ENCODE assay signal across 24 cellular contexts in the genomic region with DNA sequence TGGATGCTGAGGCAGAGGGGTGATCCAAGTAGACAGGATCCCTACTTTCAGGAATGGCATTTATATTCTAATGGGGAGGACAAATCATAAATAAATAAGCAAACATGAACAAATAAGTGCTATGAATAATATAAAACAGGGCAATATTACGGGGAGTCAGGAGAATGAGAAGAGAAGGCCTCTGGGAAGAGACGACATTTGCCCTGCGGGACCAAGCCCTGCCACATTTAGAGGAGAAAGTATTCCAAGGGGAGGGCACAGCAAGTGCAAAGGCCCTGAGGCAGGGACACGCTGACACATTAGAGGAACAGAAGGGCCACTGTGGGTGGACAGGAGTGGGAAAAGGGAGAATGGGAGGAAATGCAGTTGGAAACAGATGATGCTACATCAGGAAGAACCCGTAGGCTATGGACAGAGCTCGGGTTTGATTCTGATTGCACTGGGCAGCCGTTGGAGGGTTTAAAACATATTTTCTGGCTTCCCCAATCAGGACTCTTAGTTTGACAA. TPM values are rescaled to one million over a fixed set of nuclear protein-coding genes. Genes with fewer than 3 reads are reported as not detected.
DNase-seq lines count a peak whose midpoint lies in the region; FAIRE-seq and TF ChIP-seq lines count a peak whose summit lies in the region.
"Had no signal": no experiment of that assay in that cellular context is flagged by ENCODE, and none has a peak within 500 bp of the region (broad histone marks: within the 10 kb centered on the region; RNA-seq: fewer than 3 reads in every experiment).

No MANE protein-coding gene starts in this region.

- H3K79me1 ChIP-seq in H1 (ENCODE audit: low read depth, low read length), result peaks cover 16% of the 10 kb centered on the region
- peaks cover 5% of the 10 kb centered on the region for H3K79me1 ChIP-seq in trophoblast cell (ENCODE audit: low read length)

- no peak overlapping the region for H4K12ac ChIP-seq in trophoblast cell (ENCODE audit: low read depth, low read length)

- no peaks in the 10 kb centered on the region for H3F3A ChIP-seq in smooth muscle cell (ENCODE audit: low read depth)

- TF ChIP-seq EP300 in H1 (IDR thresholded peaks at IDR 0.05; ENCODE audit: borderline replicate concordance in 1 of 2, low read depth in 2 of 2, low read length in 2 of 2), result no peak

- no peak overlapping the region for H2BK5ac ChIP-seq in H1 (ENCODE audit: low read depth, low read length)
- no peak overlapping the region for H2BK5ac ChIP-seq in trophoblast cell (ENCODE audit: low read depth, low read length, poor library complexity)

- POLR2A ChIA-PET in H1 (lab: Charles Lee; ENCODE audit: partially characterized antibody), result no interaction called here

- H3K23ac ChIP-seq in H1 (ENCODE audit: insufficient read length) (no peak overlapping the region), trophoblast cell (ENCODE audit: low read length) (no peak overlapping the region)

- H3K18ac ChIP-seq in H1 (ENCODE audit: extremely low read depth, low read length) (no peak overlapping the region), trophoblast cell (ENCODE audit: low read length) (no peak overlapping the region)

- peaks cover 7% of the 10 kb centered on the region for H3K36me3 Mint-ChIP-seq in activated naive CD4-positive, alpha-beta T cell treated with anti-CD3 and anti-CD28 coated beads, Interleukin-2, amount 50 U/mL, for 24 hours

- peaks cover 10% of the 10 kb centered on the region; the same call in 1 of the 2 replicates for H3K23me2 ChIP-seq in H1 (ENCODE audit: low read depth, low read length)

- H3K4me1 Mint-ChIP-seq in activated naive CD4-positive, alpha-beta T cell treated with anti-CD3 and anti-CD28 coated beads, Interleukin-2, amount 50 U/mL, for 24 hours, result peaks cover 23% of the 10 kb centered on the region

- H3K9me3 Mint-ChIP-seq in activated naive CD4-positive, alpha-beta T cell treated with anti-CD3 and anti-CD28 coated beads, Interleukin-2, amount 50 U/mL, for 24 hours, result no peaks in the 10 kb centered on the region
- H3K9me3 Mint-ChIP-seq: activated CD4-positive, alpha-beta T cell treated with anti-CD3 and anti-CD28 coated beads, Interleukin-2, amount 10 ng/mL, durations not matched to agents 7 days and 5 days; stimulated activated naive CD8-positive, alpha-beta T cell treated with anti-CD3 and anti-CD28 coated beads, Interleukin-15, amount 100 ng/mL, for 72 hours had no signal

- H3K4me3 ChIP-seq in OCI-LY3 (ENCODE audit: low read length) (no peak overlapping the region), H1 (ENCODE audit: extremely low read depth in 1 of 4, insufficient read depth in 2 of 4, low read depth in 3 of 4, low read length in 4 of 4) (peak overlapping the region in 1 of 4 experiments; percentile 74; a peak in 2 of 8 replicates), smooth muscle cell (no peak overlapping the region), trophoblast cell (ENCODE audit: low read depth, low read length) (no peak overlapping the region)
- H3K4me3 ChIP-seq: pancreas, right atrium auricular region had no signal

- no peak overlapping the region for H3K56ac ChIP-seq in H1 (replicated peaks; ENCODE audit: insufficient read length, low read depth, low read length)

- DNase-seq in activated naive CD4-positive, alpha-beta T cell treated with Interleukin-2 at 50 U/mL for 16 hours, result no peak
- DNase-seq in H1 (ENCODE audit: low read depth in 1 of 2, low spot score in 2 of 2) (no peak), smooth muscle cell (lab: John Stamatoyannopoulos, UW; ENCODE audit: unreplicated experiment) (no peak), dermis blood vessel endothelial cell (no peak), trophoblast cell (no peak), mucosa of gallbladder (ENCODE audit: low spot score) (no peak)
- DNase-seq: activated CD4-positive, alpha-beta T cell treated with anti-CD3 and anti-CD28 coated beads, Interleukin-2, amount 10 ng/mL, durations not matched to agents 7 days and 5 days; activated effector memory CD4-positive, alpha-beta T cell treated with anti-CD3 and anti-CD28 coated beads, Interleukin-2, amount 50 U/mL, for 16 hours; C1 segment of cervical spinal cord; colonic mucosa; NCI-H1694; NCI-H2227 treated with DMSO at 0.1 percent for 48 hours; pancreas; SJCRH30; stimulated activated CD4-positive, alpha-beta T cell treated with anti-CD3 and anti-CD28 coated beads, Interleukin-12 subunit alpha, Interleukin-12 subunit beta, amount 100 ng/mL, for 4 hours; stimulated activated naive CD8-positive, alpha-beta T cell treated with anti-CD3 and anti-CD28 coated beads, Interleukin-15, amount 100 ng/mL, for 72 hours; T-helper 17 cell had no signal

- FAIRE-seq in H1 (lab: Jason Lieb, UNC), result no peak
- FAIRE-seq: endometrium, pancreas, RCC 7860 had no signal

- H2AFZ ChIP-seq in OCI-LY3 (ENCODE audit: low read depth, low read length) (no peak overlapping the region), H1 (ENCODE audit: low read length) (no peak overlapping the region), smooth muscle cell (ENCODE audit: low read depth) (peak overlapping the region; percentile 89), trophoblast cell (ENCODE audit: insufficient read depth, low read length, poor library complexity) (no peak overlapping the region)

- H3K79me2 ChIP-seq in OCI-LY3 (ENCODE audit: low read length), result peaks cover 32% of the 10 kb centered on the region
- peaks cover 3 to 31% of the 10 kb centered on the region in 2 experiments; a peak in 3 of 4 replicates for H3K79me2 ChIP-seq in H1 (ENCODE audit: control insufficient read depth in 1 of 2, insufficient read depth in 2 of 2, low read length in 2 of 2)
- H3K79me2 ChIP-seq in smooth muscle cell (ENCODE audit: low read depth), result peaks cover 14% of the 10 kb centered on the region
- H3K79me2 ChIP-seq in trophoblast cell (ENCODE audit: control insufficient read depth, insufficient read depth, low read length, poor library complexity), result peaks cover 9% of the 10 kb centered on the region

- H3K14ac ChIP-seq in H1 (ENCODE audit: insufficient read length) (no peak overlapping the region), trophoblast cell (ENCODE audit: low read length) (no peak overlapping the region)

- no peak overlapping the region for H3K4me3 Mint-ChIP-seq in activated naive CD4-positive, alpha-beta T cell treated with anti-CD3 and anti-CD28 coated beads, Interleukin-2, amount 50 U/mL, for 24 hours

- no peak overlapping the region for H4K91ac ChIP-seq in H1 (replicated peaks; ENCODE audit: insufficient read length, low read length)
- no peak overlapping the region for H4K91ac ChIP-seq in trophoblast cell (ENCODE audit: low read depth, low read length)

- H3K27ac ChIP-seq in OCI-LY3 (ENCODE audit: low read length) (no peak overlapping the region), H1 (ENCODE audit: low read depth, low read length) (no peak overlapping the region), smooth muscle cell (ENCODE audit: low read depth) (no peak overlapping the region), trophoblast cell (ENCODE audit: low read depth, low read length) (no peak overlapping the region)
- H3K27ac ChIP-seq: adrenal gland, colonic mucosa, pancreas, right atrium auricular region, SJCRH30, tibial nerve had no signal

- H2BK12ac ChIP-seq in H1 (ENCODE audit: low read depth, low read length), result no peak overlapping the region
- H2BK12ac ChIP-seq in trophoblast cell (ENCODE audit: low read length), result no peak overlapping the region

- H3K9me3 ChIP-seq in OCI-LY3 (ENCODE audit: insufficient read depth, low read length), result no peaks in the 10 kb centered on the region
- H3K9me3 ChIP-seq in H1 (ENCODE audit: insufficient read depth in 2 of 2, low read depth in 1 of 2, low read length in 1 of 2), result no peaks in the 10 kb centered on the region
- no peaks in the 10 kb centered on the region for H3K9me3 ChIP-seq in smooth muscle cell (replicated peaks; ENCODE audit: low read depth)
- H3K9me3 ChIP-seq in trophoblast cell (ENCODE audit: insufficient read depth, low read depth, low read length), result no peaks in the 10 kb centered on the region
- H3K9me3 ChIP-seq: adrenal gland, colonic mucosa, pancreas, right atrium auricular region, SJCRH30, tibial nerve had no signal

- H3K27ac Mint-ChIP-seq in activated naive CD4-positive, alpha-beta T cell treated with anti-CD3 and anti-CD28 coated beads, Interleukin-2, amount 50 U/mL, for 24 hours, result peak overlapping the region; percentile 19
- H3K27ac Mint-ChIP-seq: stimulated activated naive CD8-positive, alpha-beta T cell treated with anti-CD3 and anti-CD28 coated beads, Interleukin-15, amount 100 ng/mL, for 72 hours had no signal

- TF ChIP-seq CTCF in OCI-LY3 (IDR thresholded peaks at IDR 0.05; ENCODE audit: low read depth, low read length) (no peak), H1 (IDR thresholded peaks at IDR 0.05; ENCODE audit: control extremely low read depth in 1 of 3, insufficient read depth in 1 of 3, low read depth in 1 of 3, low read length in 3 of 3) (no peak), smooth muscle cell (IDR thresholded peaks at IDR 0.05; ENCODE audit: borderline replicate concordance, insufficient read depth, poor library complexity, severe bottlenecking) (no peak)

- CTCF ChIA-PET in H1 (lab: Charles Lee; ENCODE audit: partially characterized antibody), result interaction anchor here (1.2 kb wide), 1 partner anchor 20 kb away, joined by 3 read pairs; no protein-coding TSS in a partner anchor

- H2BK120ac ChIP-seq in H1 (replicated peaks; ENCODE audit: low read depth, low read length) (no peak overlapping the region), trophoblast cell (ENCODE audit: insufficient read depth, low read length, poor library complexity) (no peak overlapping the region)

- no peak for TF ChIP-seq POLR2A in H1 (IDR thresholded peaks at IDR 0.05; ENCODE audit: control extremely low read depth in 1 of 2, low read depth in 2 of 2, low read length in 2 of 2)

- H4K5ac ChIP-seq in H1 (ENCODE audit: insufficient read length, low read depth, low read length), result no peak overlapping the region

- no peak overlapping the region for H2AK5ac ChIP-seq in H1 (ENCODE audit: low read depth, low read length)
- no peak overlapping the region for H2AK5ac ChIP-seq in trophoblast cell (ENCODE audit: low read length)

- H3K27me3 ChIP-seq in OCI-LY3 (ENCODE audit: low read depth, low read length) (no peaks in the 10 kb centered on the region), H1 (replicated peaks in 1 of 4; ENCODE audit: control insufficient read depth in 3 of 4, extremely low read depth in 1 of 4, insufficient read depth in 3 of 4, low read length in 3 of 4) (no peaks in the 10 kb centered on the region), smooth muscle cell (ENCODE audit: low read depth) (no peaks in the 10 kb centered on the region), trophoblast cell (ENCODE audit: insufficient read depth, low read length) (no peaks in the 10 kb centered on the region)
- H3K27me3 ChIP-seq: adrenal gland, colonic mucosa, pancreas, right atrium auricular region, SJCRH30, tibial nerve had no signal

- no peak for TF ChIP-seq RAD21 in H1 (IDR thresholded peaks at IDR 0.05 in 1 of 2, conservative IDR thresholded peaks at IDR 0.05 in 1 of 2; ENCODE audit: low read depth in 2 of 2, low read length in 2 of 2)

- no peak overlapping the region for H2BK20ac ChIP-seq in H1 (ENCODE audit: low read length)

- no peak overlapping the region for H2BK15ac ChIP-seq in H1 (ENCODE audit: low read length)

- H3K27me3 Mint-ChIP-seq in activated naive CD4-positive, alpha-beta T cell treated with anti-CD3 and anti-CD28 coated beads, Interleukin-2, amount 50 U/mL, for 24 hours, result no peaks in the 10 kb centered on the region
- H3K27me3 Mint-ChIP-seq: activated CD4-positive, alpha-beta T cell treated with anti-CD3 and anti-CD28 coated beads, Interleukin-2, amount 10 ng/mL, durations not matched to agents 7 days and 5 days; stimulated activated naive CD8-positive, alpha-beta T cell treated with anti-CD3 and anti-CD28 coated beads, Interleukin-15, amount 100 ng/mL, for 72 hours; T-helper 17 cell had no signal

- H3K36me3 ChIP-seq in OCI-LY3 (replicated peaks; ENCODE audit: low read depth, low read length) (no peaks in the 10 kb centered on the region), H1 (ENCODE audit: control insufficient read depth in 2 of 4, insufficient read depth in 4 of 4, low read length in 3 of 4) (peaks cover 0 to 20% (median 17%) of the 10 kb centered on the region in 4 experiments; a peak in 5 of 8 replicates), smooth muscle cell (ENCODE audit: low read depth) (no peaks in the 10 kb centered on the region), trophoblast cell (ENCODE audit: control insufficient read depth in 1 of 2, insufficient read depth in 2 of 2, low read length in 2 of 2) (no peaks in the 10 kb centered on the region)
- H3K36me3 ChIP-seq: colonic mucosa, pancreas had no signal

- H3K4me2 ChIP-seq in OCI-LY3 (ENCODE audit: low read length), result peak overlapping the region; percentile 95; the same call in 1 of the 2 replicates
- peak overlapping the region; percentile 64 to 98; a peak in 2 of 4 replicates for H3K4me2 ChIP-seq in H1 (ENCODE audit: insufficient read depth in 1 of 2, low read depth in 2 of 2, low read length in 2 of 2)
- H3K4me2 ChIP-seq in smooth muscle cell, result no peak overlapping the region
- no peak overlapping the region for H3K4me2 ChIP-seq in trophoblast cell (ENCODE audit: low read length)

- WGBS in H1 (ENCODE audit: extremely low coverage in 1 of 2, insufficient coverage in 1 of 2, insufficient read length in 1 of 2, insufficient replicate concordance in 2 of 2, low coverage in 1 of 2, low lambda C conversion rate in 2 of 2, missing lambda C conversion rate in 1 of 2), 2 experiments, result 89% methylated on average over 7 of the region's 7 CpGs; no CpG with 5 or more reads in 1 of the 2 experiments
- WGBS in smooth muscle cell (ENCODE audit: low lambda C conversion rate), result 93% methylated on average over 7 of the region's 7 CpGs
- no CpG with 5 or more reads among the region's 7 CpGs for WGBS in trophoblast cell (ENCODE audit: extremely low coverage, insufficient coverage, insufficient read length)

- H3K4ac ChIP-seq in H1 (replicated peaks; ENCODE audit: insufficient read length, low read depth, low read length) (no peak overlapping the region), trophoblast cell (ENCODE audit: low read depth, low read length) (no peak overlapping the region)

- H3K9ac ChIP-seq in OCI-LY3 (ENCODE audit: low read length) (no peak overlapping the region), H1 (replicated peaks in 1 of 4; ENCODE audit: extremely low read depth in 1 of 4, low read depth in 3 of 4, low read length in 3 of 4) (no peak overlapping the region), smooth muscle cell (ENCODE audit: low read depth) (no peak overlapping the region), trophoblast cell (ENCODE audit: low read length) (no peak overlapping the region)

- no peak overlapping the region for H4K8ac ChIP-seq in H1 (ENCODE audit: extremely low read depth, insufficient read depth, low read length)
- H4K8ac ChIP-seq in trophoblast cell (ENCODE audit: low read depth, low read length), result no peak overlapping the region

- no peaks in the 10 kb centered on the region; the same call in 1 of the 2 replicates for H4K20me1 ChIP-seq in OCI-LY3 (ENCODE audit: insufficient read depth, low read length)
- peaks cover 2 to 9% of the 10 kb centered on the region in 2 experiments for H4K20me1 ChIP-seq in H1 (replicated peaks in 1 of 2; ENCODE audit: control insufficient read depth in 1 of 2, insufficient read depth in 2 of 2, low read length in 2 of 2)
- H4K20me1 ChIP-seq in smooth muscle cell (ENCODE audit: low read depth), result peaks cover 5% of the 10 kb centered on the region

- H3K4me1 ChIP-seq in OCI-LY3 (ENCODE audit: low read length) (peaks cover 16% of the 10 kb centered on the region), H1 (replicated peaks in 1 of 4; ENCODE audit: control insufficient read depth in 3 of 4, insufficient read depth in 4 of 4, low read length in 3 of 4) (peaks cover 0 to 5% (median 2%) of the 10 kb centered on the region in 4 experiments; a peak in 4 of 7 replicates), smooth muscle cell (ENCODE audit: low read depth) (peaks cover 6% of the 10 kb centered on the region), trophoblast cell (ENCODE audit: control insufficient read depth in 1 of 2, insufficient read depth in 2 of 2, low read length in 2 of 2) (peaks cover 9 to 12% of the 10 kb centered on the region in 2 experiments)
- H3K4me1 ChIP-seq: colonic mucosa, SJCRH30 had no signal

RNA-seq across cellular contexts. Expression of a gene that starts 1.3 kb away (rescaled TPM):
- 32.0 and 33.1 TPM in 2 replicates for total RNA-seq in H1 (2021; fragmentation: NEBNext Ultra II Directional; extraction: Animal tissue kit (Norgen Biotek cat#: 25700))
- polyA plus RNA-seq in H1 (2011; rRNA removed), result 12.7 and 14.2 TPM in 2 replicates
- polyA plus RNA-seq in H1 (2011; cell fraction: cytosol; rRNA removed), result 11.8 TPM
- 19.3 TPM for polyA plus RNA-seq in H1 (2011; cell fraction: nucleus; rRNA removed)
- 12.0 to 17.0 TPM (median 16.3 TPM) in 4 replicates for polyA plus RNA-seq in H1 (2012, experiment 1 of 2)
- polyA plus RNA-seq in H1 (2012, experiment 2 of 2), result 9.3 TPM
- 20.4 TPM for polyA plus RNA-seq in H1 (2013, experiment 1 of 2)
- polyA plus RNA-seq in H1 (2013, experiment 2 of 2), result 23.9 TPM
- 43.1 and 51.7 TPM in 2 replicates for polyA minus RNA-seq in H1 (2011; rRNA and poly(A)+ RNA removed)
- polyA minus RNA-seq in H1 (2011; cell fraction: cytosol; rRNA and poly(A)+ RNA removed), result 20.1 TPM
- polyA minus RNA-seq in H1 (2011; cell fraction: nucleus; rRNA and poly(A)+ RNA removed), result 31.8 TPM
- 1.4 and 2.0 TPM in 2 replicates for total RNA-seq in smooth muscle cell
- 2.1 and 2.4 TPM in 2 replicates for polyA plus RNA-seq in smooth muscle cell
- 2.2 and 2.9 TPM in 2 replicates for total RNA-seq in dermis blood vessel endothelial cell
- 3.4 and 3.7 TPM in 2 replicates for polyA plus RNA-seq in trophoblast cell (2013)
- total RNA-seq in mucosa of gallbladder, result 5.6 TPM

RNA-seq across cellular contexts. Expression of a gene that starts 1.6 kb away (rescaled TPM):
- 46.5 and 50.2 TPM in 2 replicates for total RNA-seq in H1 (2021; fragmentation: NEBNext Ultra II Directional; extraction: Animal tissue kit (Norgen Biotek cat#: 25700))
- polyA plus RNA-seq in H1 (2011; rRNA removed) (14.3 and 17.2 TPM in 2 replicates), smooth muscle cell (19.0 and 21.3 TPM in 2 replicates)
- 18.3 TPM for polyA plus RNA-seq in H1 (2011; cell fraction: cytosol; rRNA removed)
- polyA plus RNA-seq in H1 (2011; cell fraction: nucleus; rRNA removed), result 14.6 TPM
- polyA plus RNA-seq in H1 (2012, experiment 1 of 2), result 18.5 to 23.3 TPM (median 20.4 TPM) in 4 replicates
- 8.8 TPM for polyA plus RNA-seq in H1 (2012, experiment 2 of 2)
- 16.6 TPM for polyA plus RNA-seq in H1 (2013, experiment 1 of 2)
- polyA plus RNA-seq in H1 (2013, experiment 2 of 2), result 19.0 TPM
- polyA minus RNA-seq in H1 (2011; rRNA and poly(A)+ RNA removed), result 25.6 and 31.6 TPM in 2 replicates
- polyA minus RNA-seq in H1 (2011; cell fraction: cytosol; rRNA and poly(A)+ RNA removed), result 25.5 TPM
- polyA minus RNA-seq in H1 (2011; cell fraction: nucleus; rRNA and poly(A)+ RNA removed), result 11.8 TPM
- total RNA-seq in smooth muscle cell (25.8 and 28.5 TPM in 2 replicates), dermis blood vessel endothelial cell (44.4 and 54.6 TPM in 2 replicates), mucosa of gallbladder (27.7 TPM)
- 29.2 and 31.0 TPM in 2 replicates for polyA plus RNA-seq in trophoblast cell (2013)

Comparison
In these comparisons a context has a peak if more than half of its experiments do, and no peak if none do; other contexts are left out.
1. H3K4me2 ChIP-seq: peak in OCI-LY3 (single experiment) and H1 (2 of 2); none in smooth muscle cell (single experiment) and trophoblast cell (single experiment).